16 cellular contexts compared by ENCODE assay signal in the genomic region with DNA sequence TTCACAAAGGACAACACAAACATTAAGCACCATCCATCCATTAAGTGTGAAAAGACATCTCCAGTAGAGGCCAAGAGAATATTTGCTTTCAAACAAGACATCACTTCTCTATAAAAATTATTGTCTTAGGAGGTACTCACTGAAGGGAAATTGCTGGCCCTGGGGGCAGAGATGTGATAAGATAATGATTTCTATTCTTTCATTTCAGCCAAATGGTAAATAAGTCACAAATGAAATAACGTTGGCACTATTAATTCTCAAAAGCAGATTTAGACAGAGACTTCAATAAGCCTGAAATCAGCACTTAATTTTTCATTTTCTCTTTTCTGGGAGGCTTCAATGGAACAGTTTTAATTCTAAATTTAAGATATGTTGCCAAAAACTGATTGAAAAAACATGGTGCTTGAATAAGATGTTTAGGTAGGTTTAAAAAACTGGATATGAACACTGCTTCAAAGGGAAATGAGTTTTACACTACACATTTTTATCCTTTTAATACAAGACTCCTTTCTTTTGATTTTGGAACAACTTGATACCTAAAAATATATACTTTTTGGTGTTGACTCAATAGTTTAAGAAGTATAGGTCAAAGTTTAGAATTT.
DNase-seq lines count a peak whose midpoint lies in the region; ATAC-seq and TF ChIP-seq lines count a peak whose summit lies in the region.
"Had no signal": no experiment of that assay in that cellular context is flagged by ENCODE, and none has a peak within 500 bp of the region (broad histone marks: within the 10 kb centered on the region; RNA-seq: fewer than 3 reads in every experiment).

No MANE protein-coding gene starts in this region.

- H3K4me2 ChIP-seq in hepatocyte (peak overlapping the region; percentile 52), SK-N-SH (no peak overlapping the region)
- H3K4me2 ChIP-seq: BLaER1 treated with 17β-estradiol and CSF1 and Interleukin-3, amounts not matched to agents 10 nM and 100 nM had no signal

- no peaks in the 10 kb centered on the region for H4K20me1 ChIP-seq in hepatocyte (ENCODE audit: insufficient read depth, poor library complexity, severe bottlenecking)
- H4K20me1 ChIP-seq in SK-N-SH (ENCODE audit: insufficient read depth): no peaks in the 10 kb centered on the region
- H4K20me1 ChIP-seq: BLaER1 treated with 17β-estradiol and CSF1 and Interleukin-3, amounts not matched to agents 10 nM and 100 nM had no signal

- in situ Hi-C loops in brain microvascular endothelial cell (cut with HindIII; ENCODE audit: low pct_ligation_motif_present, low sequenced_read_pairs): no loop called here

- no peak overlapping the region for H2AFZ ChIP-seq in hepatocyte
- H2AFZ ChIP-seq in SK-N-SH (ENCODE audit: low read depth): no peak overlapping the region

- H3K27ac ChIP-seq in brain microvascular endothelial cell (peak overlapping the region; percentile 26), hepatocyte (no peak overlapping the region), SK-N-SH (ENCODE audit: low read depth in 2 of 2, low read length in 1 of 2) (no peak overlapping the region)
- H3K27ac ChIP-seq: BLaER1 treated with 17β-estradiol and CSF1 and Interleukin-3, amounts not matched to agents 10 nM and 100 nM had no signal

- H3K4me3 Mint-ChIP-seq in activated CD4-positive, alpha-beta memory T cell treated with anti-CD3 and anti-CD28 coated beads, Interleukin-2, amount 10 ng/mL, durations not matched to agents 7 days and 5 days: no peak overlapping the region
- H3K4me3 Mint-ChIP-seq: H9 had no signal

- TF ChIP-seq CTCF in AG10803 (conservative IDR thresholded peaks at IDR 0.05; ENCODE audit: low read length) (no peak), brain microvascular endothelial cell (IDR thresholded peaks at IDR 0.05; ENCODE audit: low read depth, low read length, missing control alignments) (no peak), hepatocyte (IDR thresholded peaks at IDR 0.05; ENCODE audit: poor library complexity) (no peak), SK-N-SH (IDR thresholded peaks at IDR 0.05) (no peak)

- TF ChIP-seq RAD21 in SK-N-SH (IDR thresholded peaks at IDR 0.05; ENCODE audit: low read length): no peak

- no peaks in the 10 kb centered on the region for H3K27me3 ChIP-seq in brain microvascular endothelial cell (replicated peaks)
- H3K27me3 ChIP-seq in hepatocyte: no peaks in the 10 kb centered on the region
- peaks cover 27% of the 10 kb centered on the region; the same call in 1 of the 2 replicates for H3K27me3 ChIP-seq in SK-N-SH (ENCODE audit: insufficient read depth)
- H3K27me3 ChIP-seq: BLaER1 treated with 17β-estradiol and CSF1 and Interleukin-3, amounts not matched to agents 10 nM and 100 nM had no signal

- H3K27me3 Mint-ChIP-seq in activated CD4-positive, alpha-beta memory T cell treated with anti-CD3 and anti-CD28 coated beads, Interleukin-2, amount 10 ng/mL, durations not matched to agents 7 days and 5 days: peaks cover 3% of the 10 kb centered on the region

- ATAC-seq in GM19395 (IDR thresholded peaks at IDR 0.05; ENCODE audit: unreplicated experiment): no peak
- ATAC-seq: GM12878 had no signal

- no peaks in the 10 kb centered on the region for H3K9me3 Mint-ChIP-seq in activated CD4-positive, alpha-beta memory T cell treated with anti-CD3 and anti-CD28 coated beads, Interleukin-2, amount 10 ng/mL, durations not matched to agents 7 days and 5 days
- H3K9me3 Mint-ChIP-seq: H9 had no signal

- POLR2A ChIA-PET in SK-N-SH (lab: Yijun Ruan, JAX): no interaction called here
- POLR2A ChIA-PET in activated CD4-positive, alpha-beta memory T cell treated with anti-CD3 and anti-CD28 coated beads, Interleukin-2, amount 10 ng/mL, durations not matched to agents 7 days and 5 days (lab: Charles Lee): no interaction called here

- H3K36me3 Mint-ChIP-seq in activated CD4-positive, alpha-beta memory T cell treated with anti-CD3 and anti-CD28 coated beads, Interleukin-2, amount 10 ng/mL, durations not matched to agents 7 days and 5 days (ENCODE audit: low read depth): no peaks in the 10 kb centered on the region

- H3F3A ChIP-seq in SK-N-SH (replicated peaks; ENCODE audit: insufficient read depth): no peaks in the 10 kb centered on the region

- H3K9me3 ChIP-seq in hepatocyte (ENCODE audit: low read depth) (no peaks in the 10 kb centered on the region), SK-N-SH (no peaks in the 10 kb centered on the region)
- H3K9me3 ChIP-seq: BLaER1 treated with 17β-estradiol and CSF1 and Interleukin-3, amounts not matched to agents 10 nM and 100 nM had no signal

- H3K27ac Mint-ChIP-seq in activated CD4-positive, alpha-beta memory T cell treated with anti-CD3 and anti-CD28 coated beads, Interleukin-2, amount 10 ng/mL, durations not matched to agents 7 days and 5 days: no peak overlapping the region

- H3K36me3 ChIP-seq in brain microvascular endothelial cell (replicated peaks) (no peaks in the 10 kb centered on the region), hepatocyte (replicated peaks; ENCODE audit: insufficient read depth, low read depth) (no peaks in the 10 kb centered on the region), SK-N-SH (replicated peaks in 1 of 2; ENCODE audit: control insufficient read depth in 1 of 2, insufficient read depth in 2 of 2, low read length in 1 of 2) (no peaks in the 10 kb centered on the region)
- H3K36me3 ChIP-seq: BLaER1 treated with 17β-estradiol and CSF1 and Interleukin-3, amounts not matched to agents 10 nM and 100 nM had no signal

- H3K4me1 Mint-ChIP-seq in activated CD4-positive, alpha-beta memory T cell treated with anti-CD3 and anti-CD28 coated beads, Interleukin-2, amount 10 ng/mL, durations not matched to agents 7 days and 5 days: no peaks in the 10 kb centered on the region

- DNase-seq in AG10803 (ENCODE audit: low read depth) (peak; percentile 37), M059J (ENCODE audit: low read depth) (peak; percentile 51), brain microvascular endothelial cell (no peak), hepatocyte (ENCODE audit: low spot score) (no peak), SK-N-SH (no peak), GOT3 (lab: John Stamatoyannopoulos, UW) (no peak)
- DNase-seq in activated CD4-positive, alpha-beta memory T cell treated with anti-CD3 and anti-CD28 coated beads, Interleukin-2, amount 10 ng/mL, durations not matched to agents 7 days and 5 days: no peak
- DNase-seq: GDM1, H9, Karpas-422, NCI-H1105 treated with DMSO at 0.1 percent for 48 hours, NCI-H2029 treated with DMSO at 0.1 percent for 48 hours, NCI-H510A treated with DMSO at 0.1 percent for 48 hours had no signal

- TF ChIP-seq EP300 in SK-N-SH (IDR thresholded peaks at IDR 0.05; ENCODE audit: borderline replicate concordance in 1 of 2, low read depth in 1 of 2, low read length in 1 of 2): no peak

- no peak overlapping the region for H3K4me3 ChIP-seq in AG10803 (ENCODE audit: low read length)
- H3K4me3 ChIP-seq in brain microvascular endothelial cell (ENCODE audit: low read depth, low read length): no peak overlapping the region
- H3K4me3 ChIP-seq in hepatocyte: no peak overlapping the region
- H3K4me3 ChIP-seq in SK-N-SH (ENCODE audit: low read depth in 2 of 2, low read length in 1 of 2): no peak overlapping the region
- H3K4me3 ChIP-seq: BLaER1 treated with 17β-estradiol and CSF1 and Interleukin-3, amounts not matched to agents 10 nM and 100 nM; GM12878 had no signal

- no peak overlapping the region for H3K9ac ChIP-seq in SK-N-SH
- H3K9ac ChIP-seq: BLaER1 treated with 17β-estradiol and CSF1 and Interleukin-3, amounts not matched to agents 10 nM and 100 nM had no signal

- 31% methylated on average over 1 of the region's 1 CpG for WGBS in hepatocyte (ENCODE audit: low lambda C conversion rate, missing lambda C conversion rate)
- WGBS in SK-N-SH (ENCODE audit: low lambda C conversion rate): 3% methylated on average over 1 of the region's 1 CpG

- H3K4me1 ChIP-seq in hepatocyte (ENCODE audit: insufficient read depth) (peaks cover 32% of the 10 kb centered on the region), SK-N-SH (ENCODE audit: control insufficient read depth in 1 of 2, insufficient read depth in 2 of 2, low read depth in 1 of 2, low read length in 1 of 2) (no peaks in the 10 kb centered on the region; a peak in 1 of 4 replicates)
- H3K4me1 ChIP-seq: BLaER1 treated with 17β-estradiol and CSF1 and Interleukin-3, amounts not matched to agents 10 nM and 100 nM had no signal

- CTCF ChIA-PET in SK-N-SH (lab: Yijun Ruan, JAX): no interaction called here
- CTCF ChIA-PET in activated CD4-positive, alpha-beta memory T cell treated with anti-CD3 and anti-CD28 coated beads, Interleukin-2, amount 10 ng/mL, durations not matched to agents 7 days and 5 days (lab: Charles Lee): no interaction called here

- H3K79me2 ChIP-seq in hepatocyte (peaks cover 18% of the 10 kb centered on the region), SK-N-SH (ENCODE audit: insufficient read depth) (no peaks in the 10 kb centered on the region)

- H3K9me2 ChIP-seq in hepatocyte (replicated peaks; ENCODE audit: insufficient read depth) (no peaks in the 10 kb centered on the region), SK-N-SH (no peaks in the 10 kb centered on the region)

TF ChIP-seq in SK-N-SH, 30 proteins besides CTCF, POLR2A, EP300 and RAD21 (continues in another document):
- TF ChIP-seq SMC3 (IDR thresholded peaks at IDR 0.05; ENCODE audit: low read depth, low read length) (no peak), NFIC (IDR thresholded peaks at IDR 0.05; ENCODE audit: borderline replicate concordance) (no peak)
- TF ChIP-seq, protein P1, sequence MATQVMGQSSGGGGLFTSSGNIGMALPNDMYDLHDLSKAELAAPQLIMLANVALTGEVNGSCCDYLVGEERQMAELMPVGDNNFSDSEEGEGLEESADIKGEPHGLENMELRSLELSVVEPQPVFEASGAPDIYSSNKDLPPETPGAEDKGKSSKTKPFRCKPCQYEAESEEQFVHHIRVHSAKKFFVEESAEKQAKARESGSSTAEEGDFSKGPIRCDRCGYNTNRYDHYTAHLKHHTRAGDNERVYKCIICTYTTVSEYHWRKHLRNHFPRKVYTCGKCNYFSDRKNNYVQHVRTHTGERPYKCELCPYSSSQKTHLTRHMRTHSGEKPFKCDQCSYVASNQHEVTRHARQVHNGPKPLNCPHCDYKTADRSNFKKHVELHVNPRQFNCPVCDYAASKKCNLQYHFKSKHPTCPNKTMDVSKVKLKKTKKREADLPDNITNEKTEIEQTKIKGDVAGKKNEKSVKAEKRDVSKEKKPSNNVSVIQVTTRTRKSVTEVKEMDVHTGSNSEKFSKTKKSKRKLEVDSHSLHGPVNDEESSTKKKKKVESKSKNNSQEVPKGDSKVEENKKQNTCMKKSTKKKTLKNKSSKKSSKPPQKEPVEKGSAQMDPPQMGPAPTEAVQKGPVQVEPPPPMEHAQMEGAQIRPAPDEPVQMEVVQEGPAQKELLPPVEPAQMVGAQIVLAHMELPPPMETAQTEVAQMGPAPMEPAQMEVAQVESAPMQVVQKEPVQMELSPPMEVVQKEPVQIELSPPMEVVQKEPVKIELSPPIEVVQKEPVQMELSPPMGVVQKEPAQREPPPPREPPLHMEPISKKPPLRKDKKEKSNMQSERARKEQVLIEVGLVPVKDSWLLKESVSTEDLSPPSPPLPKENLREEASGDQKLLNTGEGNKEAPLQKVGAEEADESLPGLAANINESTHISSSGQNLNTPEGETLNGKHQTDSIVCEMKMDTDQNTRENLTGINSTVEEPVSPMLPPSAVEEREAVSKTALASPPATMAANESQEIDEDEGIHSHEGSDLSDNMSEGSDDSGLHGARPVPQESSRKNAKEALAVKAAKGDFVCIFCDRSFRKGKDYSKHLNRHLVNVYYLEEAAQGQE (IDR thresholded peaks at IDR 0.05; ENCODE audit: low read depth, low read length): no peak

Comparison
In these comparisons a context has a peak if more than half of its experiments do, and no peak if none do; other contexts are left out.
1. DNase-seq: peak in AG10803 (single experiment) and M059J (single experiment); none in brain microvascular endothelial cell (single experiment), hepatocyte (single experiment), SK-N-SH (single experiment), GOT3 (single experiment) and activated CD4-positive, alpha-beta memory T cell treated with anti-CD3 and anti-CD28 coated beads, Interleukin-2, amount 10 ng/mL, durations not matched to agents 7 days and 5 days (single experiment).